Comparison of ENCODE assay signal across 1 cellular context in genomic region chr19:45218887-45219780, GRCh38.
TF ChIP-seq lines count a peak whose summit lies in the region.

No MANE protein-coding gene starts in this region.

TF ChIP-seq in HepG2, 621 proteins besides CTCF, POLR2A, EP300 and RAD21:
- no peak for TF ChIP-seq ZFP36L1 (CRISPR knock-in tag; IDR thresholded peaks at IDR 0.05)
- peak; percentile 88 to 92 for TF ChIP-seq MAFK (conservative IDR thresholded peaks at IDR 0.05 in 1 of 2, IDR thresholded peaks at IDR 0.05 in 1 of 2; ENCODE audit: low read length in 2 of 2)
- TF ChIP-seq MAFF (IDR thresholded peaks at IDR 0.05; ENCODE audit: low read depth, low read length), result peak; percentile 86
- no peak for TF ChIP-seq CHCHD3 (CRISPR knock-in tag; IDR thresholded peaks at IDR 0.05)
- TF ChIP-seq, protein P1, sequence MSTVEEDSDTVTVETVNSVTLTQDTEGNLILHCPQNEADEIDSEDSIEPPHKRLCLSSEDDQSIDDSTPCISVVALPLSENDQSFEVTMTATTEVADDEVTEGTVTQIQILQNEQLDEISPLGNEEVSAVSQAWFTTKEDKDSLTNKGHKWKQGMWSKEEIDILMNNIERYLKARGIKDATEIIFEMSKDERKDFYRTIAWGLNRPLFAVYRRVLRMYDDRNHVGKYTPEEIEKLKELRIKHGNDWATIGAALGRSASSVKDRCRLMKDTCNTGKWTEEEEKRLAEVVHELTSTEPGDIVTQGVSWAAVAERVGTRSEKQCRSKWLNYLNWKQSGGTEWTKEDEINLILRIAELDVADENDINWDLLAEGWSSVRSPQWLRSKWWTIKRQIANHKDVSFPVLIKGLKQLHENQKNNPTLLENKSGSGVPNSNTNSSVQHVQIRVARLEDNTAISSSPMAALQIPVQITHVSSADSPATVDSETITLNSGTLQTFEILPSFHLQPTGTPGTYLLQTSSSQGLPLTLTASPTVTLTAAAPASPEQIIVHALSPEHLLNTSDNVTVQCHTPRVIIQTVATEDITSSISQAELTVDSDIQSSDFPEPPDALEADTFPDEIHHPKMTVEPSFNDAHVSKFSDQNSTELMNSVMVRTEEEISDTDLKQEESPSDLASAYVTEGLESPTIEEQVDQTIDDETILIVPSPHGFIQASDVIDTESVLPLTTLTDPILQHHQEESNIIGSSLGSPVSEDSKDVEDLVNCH (CRISPR knock-in tag; IDR thresholded peaks at IDR 0.05), result no peak
